Comparison of ENCODE assay signal across 25 cellular contexts in the genomic region with DNA sequence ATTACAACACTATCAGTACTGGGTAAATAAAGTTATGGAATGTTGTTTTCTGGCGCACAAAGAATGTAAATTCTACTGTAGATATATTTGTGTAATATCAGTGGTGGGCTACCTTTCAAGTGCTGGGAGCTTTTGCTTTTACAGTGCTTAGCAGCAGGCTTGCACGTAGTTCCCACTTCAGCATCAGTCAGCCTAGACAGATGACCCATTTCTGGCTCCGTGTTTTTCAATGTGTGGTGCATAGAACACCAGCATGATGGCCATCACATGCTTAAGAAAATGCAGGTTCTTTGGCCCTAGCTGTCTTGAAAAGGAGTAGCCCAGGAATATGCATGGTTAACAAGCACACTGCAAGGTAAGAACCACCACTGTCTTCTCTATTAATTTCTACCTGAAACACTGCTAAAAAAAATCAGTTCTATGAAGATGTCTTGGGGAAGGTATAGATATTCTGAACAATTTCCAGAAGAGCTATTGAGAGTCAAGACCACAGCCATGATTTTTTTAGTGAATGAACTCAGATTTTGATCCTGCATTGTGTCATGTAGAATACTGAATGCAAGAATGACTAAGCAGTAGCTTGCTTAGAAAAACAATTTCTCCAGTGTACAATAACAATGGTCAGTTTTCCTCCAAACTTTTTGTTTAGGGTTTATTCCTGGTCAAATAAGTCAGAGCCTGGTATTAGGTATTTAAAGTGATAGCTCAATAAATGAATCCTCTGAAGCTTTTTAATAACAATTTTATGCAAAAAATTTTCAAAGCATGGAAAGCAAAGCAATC.
DNase-seq lines count a peak whose midpoint lies in the region; ATAC-seq and TF ChIP-seq lines count a peak whose summit lies in the region.
"Had no signal": no experiment of that assay in that cellular context is flagged by ENCODE, and none has a peak within 500 bp of the region (broad histone marks: within the 10 kb centered on the region; RNA-seq: fewer than 3 reads in every experiment).

No MANE protein-coding gene starts in this region.

- CTCF ChIA-PET in SK-N-SH (lab: Yijun Ruan, JAX): interaction anchor here (0.9 to 1.5 kb wide), 3 partner anchors 18 to 270 kb away, joined by 3 read pairs; no protein-coding TSS in a partner anchor

- H2AFZ ChIP-seq in SK-N-SH (ENCODE audit: low read depth): no peak overlapping the region

- ATAC-seq in SK-N-SH treated with all-trans-retinoic acid at 6 μM for 48 hours (no peak), esophagus mucosa (no peak), HG03045 (IDR thresholded peaks at IDR 0.05; ENCODE audit: unreplicated experiment) (no peak)
- ATAC-seq: GM12878, left lobe of liver had no signal

- no peak for TF ChIP-seq RAD21 in SK-N-SH (IDR thresholded peaks at IDR 0.05; ENCODE audit: low read length)

- H3K4me1 ChIP-seq in SK-N-SH (ENCODE audit: control insufficient read depth in 1 of 2, insufficient read depth in 2 of 2, low read depth in 1 of 2, low read length in 1 of 2): peaks cover 0 to 11% of the 10 kb centered on the region in 2 experiments; a peak in 2 of 4 replicates
- H3K4me1 ChIP-seq in ascending aorta: peaks cover 0 to 4% of the 10 kb centered on the region in 2 donors

- H3K9ac ChIP-seq in SK-N-SH: no peak overlapping the region
- H3K9ac ChIP-seq: BLaER1 treated with 17β-estradiol and CSF1 and Interleukin-3, amounts not matched to agents 10 nM and 100 nM had no signal

- peaks cover 3% of the 10 kb centered on the region for H3F3A ChIP-seq in SK-N-SH (replicated peaks; ENCODE audit: insufficient read depth)

- H3K9me2 ChIP-seq in SK-N-SH: no peaks in the 10 kb centered on the region

- H3K4me3 ChIP-seq in SK-N-SH (ENCODE audit: low read depth in 2 of 2, low read length in 1 of 2) (no peak overlapping the region), cardiac fibroblast (replicated peaks in 1 of 2; ENCODE audit: low read depth in 2 of 2, low read length in 2 of 2) (no peak overlapping the region), ascending aorta (no peak overlapping the region)
- H3K4me3 ChIP-seq: BLaER1 treated with 17β-estradiol and CSF1 and Interleukin-3, amounts not matched to agents 10 nM and 100 nM; GM12878; sigmoid colon; testis had no signal

- POLR2A ChIA-PET in SK-N-SH (lab: Yijun Ruan, JAX): no interaction called here

- H3K36me3 ChIP-seq in SK-N-SH (replicated peaks in 1 of 2; ENCODE audit: control insufficient read depth in 1 of 2, insufficient read depth in 2 of 2, low read length in 1 of 2) (no peaks in the 10 kb centered on the region), ascending aorta (no peaks in the 10 kb centered on the region)
- H3K36me3 ChIP-seq: BLaER1 treated with 17β-estradiol and CSF1 and Interleukin-3, amounts not matched to agents 10 nM and 100 nM; sigmoid colon had no signal

- H3K27me3 ChIP-seq in SK-N-SH (ENCODE audit: insufficient read depth) (no peaks in the 10 kb centered on the region), ascending aorta (no peaks in the 10 kb centered on the region)
- H3K27me3 ChIP-seq: BLaER1 treated with 17β-estradiol and CSF1 and Interleukin-3, amounts not matched to agents 10 nM and 100 nM; sigmoid colon; testis had no signal

- peak overlapping the region; percentile 49; the same call in 1 of the 2 replicates for H3K4me2 ChIP-seq in SK-N-SH
- H3K4me2 ChIP-seq: BLaER1 treated with 17β-estradiol and CSF1 and Interleukin-3, amounts not matched to agents 10 nM and 100 nM had no signal

- no peaks in the 10 kb centered on the region for H3K79me2 ChIP-seq in SK-N-SH (ENCODE audit: insufficient read depth)

- TF ChIP-seq EP300 in SK-N-SH (IDR thresholded peaks at IDR 0.05; ENCODE audit: borderline replicate concordance in 1 of 2, low read depth in 1 of 2, low read length in 1 of 2): no peak

- DNase-seq in SK-N-SH (no peak), cardiac fibroblast (ENCODE audit: low read depth in 2 of 2) (peak; percentile 31 to 74), kidney glomerular epithelial cell (lab: John Stamatoyannopoulos, UW) (peak; percentile 26), superior temporal gyrus (ENCODE audit: extremely low spot score) (peak; percentile 76), ascending aorta (ENCODE audit: low spot score in 2 of 2) (no peak)
- DNase-seq: activated CD4-positive, alpha-beta memory T cell treated with anti-CD3 and anti-CD28 coated beads for 36 hours; activated T-cell treated with anti-CD3 and anti-CD28 coated beads, Interleukin-2, amount 50 U/mL, for 1 hour; endodermal cell; foreskin melanocyte; GF-D8; KBM-7; NCI-H1048; NCI-H2081 treated with DMSO at 0.1 percent for 48 hours; NCI-H510A; sigmoid colon; T-helper 1 cell; testis had no signal

- H3K9me3 ChIP-seq in SK-N-SH (no peaks in the 10 kb centered on the region), ascending aorta (no peaks in the 10 kb centered on the region)
- H3K9me3 ChIP-seq: BLaER1 treated with 17β-estradiol and CSF1 and Interleukin-3, amounts not matched to agents 10 nM and 100 nM; sigmoid colon; testis had no signal

- H4K20me1 ChIP-seq in SK-N-SH (ENCODE audit: insufficient read depth): no peaks in the 10 kb centered on the region
- H4K20me1 ChIP-seq: BLaER1 treated with 17β-estradiol and CSF1 and Interleukin-3, amounts not matched to agents 10 nM and 100 nM had no signal

- TF ChIP-seq CTCF in SK-N-SH (IDR thresholded peaks at IDR 0.05) (no peak), cardiac fibroblast (IDR thresholded peaks at IDR 0.05; ENCODE audit: low read depth, low read length) (no peak), ascending aorta (IDR thresholded peaks at IDR 0.05) (no peak)

- WGBS in SK-N-SH (ENCODE audit: low lambda C conversion rate): 66% methylated on average over 3 of the region's 3 CpGs

- intact Hi-C loops in ascending aorta (cut with DNase I): no loop called here

- peak overlapping the region in 1 of 2 experiments; percentile 31; a peak in 1 of 4 replicates for H3K27ac ChIP-seq in SK-N-SH (ENCODE audit: low read depth in 2 of 2, low read length in 1 of 2)
- H3K27ac ChIP-seq in ascending aorta: peak overlapping the region in 1 of 2 donors; percentile 14
- H3K27ac ChIP-seq: 22Rv1; BLaER1 treated with 17β-estradiol and CSF1 and Interleukin-3, amounts not matched to agents 10 nM and 100 nM; sigmoid colon; testis; VCaP had no signal

TF ChIP-seq in SK-N-SH, 30 proteins besides CTCF, POLR2A, EP300 and RAD21 (continues in another document):
- TF ChIP-seq, protein P1, sequence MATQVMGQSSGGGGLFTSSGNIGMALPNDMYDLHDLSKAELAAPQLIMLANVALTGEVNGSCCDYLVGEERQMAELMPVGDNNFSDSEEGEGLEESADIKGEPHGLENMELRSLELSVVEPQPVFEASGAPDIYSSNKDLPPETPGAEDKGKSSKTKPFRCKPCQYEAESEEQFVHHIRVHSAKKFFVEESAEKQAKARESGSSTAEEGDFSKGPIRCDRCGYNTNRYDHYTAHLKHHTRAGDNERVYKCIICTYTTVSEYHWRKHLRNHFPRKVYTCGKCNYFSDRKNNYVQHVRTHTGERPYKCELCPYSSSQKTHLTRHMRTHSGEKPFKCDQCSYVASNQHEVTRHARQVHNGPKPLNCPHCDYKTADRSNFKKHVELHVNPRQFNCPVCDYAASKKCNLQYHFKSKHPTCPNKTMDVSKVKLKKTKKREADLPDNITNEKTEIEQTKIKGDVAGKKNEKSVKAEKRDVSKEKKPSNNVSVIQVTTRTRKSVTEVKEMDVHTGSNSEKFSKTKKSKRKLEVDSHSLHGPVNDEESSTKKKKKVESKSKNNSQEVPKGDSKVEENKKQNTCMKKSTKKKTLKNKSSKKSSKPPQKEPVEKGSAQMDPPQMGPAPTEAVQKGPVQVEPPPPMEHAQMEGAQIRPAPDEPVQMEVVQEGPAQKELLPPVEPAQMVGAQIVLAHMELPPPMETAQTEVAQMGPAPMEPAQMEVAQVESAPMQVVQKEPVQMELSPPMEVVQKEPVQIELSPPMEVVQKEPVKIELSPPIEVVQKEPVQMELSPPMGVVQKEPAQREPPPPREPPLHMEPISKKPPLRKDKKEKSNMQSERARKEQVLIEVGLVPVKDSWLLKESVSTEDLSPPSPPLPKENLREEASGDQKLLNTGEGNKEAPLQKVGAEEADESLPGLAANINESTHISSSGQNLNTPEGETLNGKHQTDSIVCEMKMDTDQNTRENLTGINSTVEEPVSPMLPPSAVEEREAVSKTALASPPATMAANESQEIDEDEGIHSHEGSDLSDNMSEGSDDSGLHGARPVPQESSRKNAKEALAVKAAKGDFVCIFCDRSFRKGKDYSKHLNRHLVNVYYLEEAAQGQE (IDR thresholded peaks at IDR 0.05; ENCODE audit: low read depth, low read length): no peak
- no peak for TF ChIP-seq CHD2 (IDR thresholded peaks at IDR 0.05; ENCODE audit: low read length, partially characterized antibody)
- TF ChIP-seq GABPA (IDR thresholded peaks at IDR 0.05; ENCODE audit: low read depth): no peak
- no peak for TF ChIP-seq NFIC (IDR thresholded peaks at IDR 0.05; ENCODE audit: borderline replicate concordance)
- no peak for TF ChIP-seq TCF12 (IDR thresholded peaks at IDR 0.05)

TF ChIP-seq in SK-N-SH treated with all-trans-retinoic acid at 6 μM for 48 hours, 23 proteins besides CTCF, POLR2A, EP300 and RAD21:
- TF ChIP-seq, protein P2, sequence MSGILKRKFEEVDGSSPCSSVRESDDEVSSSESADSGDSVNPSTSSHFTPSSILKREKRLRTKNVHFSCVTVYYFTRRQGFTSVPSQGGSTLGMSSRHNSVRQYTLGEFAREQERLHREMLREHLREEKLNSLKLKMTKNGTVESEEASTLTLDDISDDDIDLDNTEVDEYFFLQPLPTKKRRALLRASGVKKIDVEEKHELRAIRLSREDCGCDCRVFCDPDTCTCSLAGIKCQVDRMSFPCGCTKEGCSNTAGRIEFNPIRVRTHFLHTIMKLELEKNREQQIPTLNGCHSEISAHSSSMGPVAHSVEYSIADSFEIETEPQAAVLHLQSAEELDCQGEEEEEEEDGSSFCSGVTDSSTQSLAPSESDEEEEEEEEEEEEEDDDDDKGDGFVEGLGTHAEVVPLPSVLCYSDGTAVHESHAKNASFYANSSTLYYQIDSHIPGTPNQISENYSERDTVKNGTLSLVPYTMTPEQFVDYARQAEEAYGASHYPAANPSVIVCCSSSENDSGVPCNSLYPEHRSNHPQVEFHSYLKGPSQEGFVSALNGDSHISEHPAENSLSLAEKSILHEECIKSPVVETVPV (CRISPR knock-in tag; IDR thresholded peaks at IDR 0.05): no peak
- no peak for TF ChIP-seq OSR1 (CRISPR knock-in tag; IDR thresholded peaks at IDR 0.05)
- no peak for TF ChIP-seq PPARA (CRISPR knock-in tag; IDR thresholded peaks at IDR 0.05; ENCODE audit: borderline replicate concordance)
- TF ChIP-seq, protein P3, sequence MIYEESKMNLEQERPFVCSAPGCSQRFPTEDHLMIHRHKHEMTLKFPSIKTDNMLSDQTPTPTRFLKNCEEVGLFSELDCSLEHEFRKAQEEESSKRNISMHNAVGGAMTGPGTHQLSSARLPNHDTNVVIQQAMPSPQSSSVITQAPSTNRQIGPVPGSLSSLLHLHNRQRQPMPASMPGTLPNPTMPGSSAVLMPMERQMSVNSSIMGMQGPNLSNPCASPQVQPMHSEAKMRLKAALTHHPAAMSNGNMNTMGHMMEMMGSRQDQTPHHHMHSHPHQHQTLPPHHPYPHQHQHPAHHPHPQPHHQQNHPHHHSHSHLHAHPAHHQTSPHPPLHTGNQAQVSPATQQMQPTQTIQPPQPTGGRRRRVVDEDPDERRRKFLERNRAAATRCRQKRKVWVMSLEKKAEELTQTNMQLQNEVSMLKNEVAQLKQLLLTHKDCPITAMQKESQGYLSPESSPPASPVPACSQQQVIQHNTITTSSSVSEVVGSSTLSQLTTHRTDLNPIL (CRISPR knock-in tag; IDR thresholded peaks at IDR 0.05; ENCODE audit: low read depth): no peak
- TF ChIP-seq ZFP30 (CRISPR knock-in tag; IDR thresholded peaks at IDR 0.05): no peak

Comparison
In these comparisons a context has a peak if more than half of its experiments do, and no peak if none do; other contexts are left out.
1. DNase-seq: peak in cardiac fibroblast (2 of 2), kidney glomerular epithelial cell (single experiment) and superior temporal gyrus (single experiment); none in SK-N-SH (single experiment) and ascending aorta (0 of 2).